ENCODE assay signal across 12 cellular contexts in the genomic region with DNA sequence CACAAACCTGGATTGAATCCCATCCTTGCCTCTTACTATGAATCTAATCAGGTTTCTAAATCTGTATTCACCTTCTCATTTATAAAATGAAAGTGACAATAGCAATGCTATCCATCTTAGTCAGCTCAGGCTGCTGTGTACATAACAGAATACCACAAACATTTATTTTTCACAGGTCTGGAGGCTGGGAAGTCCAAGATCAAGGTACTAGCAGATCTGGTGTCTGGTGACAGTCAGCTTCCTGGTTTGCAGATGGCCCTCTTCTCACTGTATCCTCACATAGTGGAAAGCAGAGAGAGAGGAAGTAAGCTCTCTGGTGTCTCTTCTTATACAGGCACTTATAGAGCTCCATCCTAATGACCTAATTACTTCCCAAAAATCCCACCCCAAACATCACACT.
DNase-seq lines count a peak whose midpoint lies in the region; ATAC-seq and TF ChIP-seq lines count a peak whose summit lies in the region.
"Had no signal": no experiment of that assay in that cellular context is flagged by ENCODE, and none has a peak within 500 bp of the region (broad histone marks: within the 10 kb centered on the region; RNA-seq: fewer than 3 reads in every experiment).

No MANE protein-coding gene starts in this region.

- H3K27me3 Mint-ChIP-seq in activated naive CD8-positive, alpha-beta T cell treated with anti-CD3 and anti-CD28 coated beads, Interleukin-2, amount 50 U/mL, for 24 hours = no peaks in the 10 kb centered on the region
- H3K27me3 Mint-ChIP-seq: stimulated activated naive CD8-positive, alpha-beta T cell treated with anti-CD3 and anti-CD28 coated beads, Interleukin-15, Interleukin-2, amounts not matched to agents 100 ng/mL and 50 ng/mL, for 24 hours had no signal

- peaks cover 24% of the 10 kb centered on the region for H3K4me1 Mint-ChIP-seq in activated naive CD8-positive, alpha-beta T cell treated with anti-CD3 and anti-CD28 coated beads, Interleukin-2, amount 50 U/mL, for 24 hours

- no peak overlapping the region for H3K27ac Mint-ChIP-seq in activated naive CD8-positive, alpha-beta T cell treated with anti-CD3 and anti-CD28 coated beads, Interleukin-2, amount 50 U/mL, for 24 hours
- H3K27ac Mint-ChIP-seq: endodermal cell; stimulated activated naive CD8-positive, alpha-beta T cell treated with anti-CD3 and anti-CD28 coated beads, Interleukin-15, Interleukin-2, amounts not matched to agents 100 ng/mL and 50 ng/mL, for 24 hours had no signal

- peaks cover 4% of the 10 kb centered on the region for H3K36me3 Mint-ChIP-seq in activated naive CD8-positive, alpha-beta T cell treated with anti-CD3 and anti-CD28 coated beads, Interleukin-2, amount 50 U/mL, for 24 hours (ENCODE audit: low read depth)

- ATAC-seq in activated naive CD8-positive, alpha-beta T cell treated with anti-CD3 and anti-CD28 coated beads, Interleukin-2, amount 50 U/mL, for 24 hours = peak; percentile 77
- ATAC-seq: heart right ventricle had no signal

- CTCF ChIA-PET in RWPE1 (lab: Yijun Ruan, JAX) = no interaction called here

- no peak for TF ChIP-seq CTCF in RWPE1 (conservative IDR thresholded peaks at IDR 0.05; ENCODE audit: low read depth)

- H3K4me3 Mint-ChIP-seq in activated naive CD8-positive, alpha-beta T cell treated with anti-CD3 and anti-CD28 coated beads, Interleukin-2, amount 50 U/mL, for 24 hours = no peak overlapping the region
- H3K4me3 Mint-ChIP-seq: endodermal cell; stimulated activated naive CD8-positive, alpha-beta T cell treated with anti-CD3 and anti-CD28 coated beads, Interleukin-15, Interleukin-2, amounts not matched to agents 100 ng/mL and 50 ng/mL, for 24 hours had no signal

- POLR2A ChIA-PET in RWPE1 (lab: Yijun Ruan, JAX; ENCODE audit: low non-redundant PET) = no interaction called here

- peak; percentile 29 for DNase-seq in CD1c-positive myeloid dendritic cell (ENCODE audit: extremely low spot score)
- peak; percentile 88 for DNase-seq in DMS53 (lab: John Stamatoyannopoulos, UW)
- peak; percentile 39 for DNase-seq in NCI-H2196 (lab: John Stamatoyannopoulos, UW; ENCODE audit: unreplicated experiment)
- DNase-seq in activated naive CD8-positive, alpha-beta T cell treated with anti-CD3 and anti-CD28 coated beads, Interleukin-2, amount 50 U/mL, for 24 hours = no peak
- no peak for DNase-seq in HuH-7.5 (ENCODE audit: low spot score)
- no peak for DNase-seq in C1 segment of cervical spinal cord (lab: John Stamatoyannopoulos, UW)
- no peak for DNase-seq in RWPE1 (ENCODE audit: low spot score)
- DNase-seq: endodermal cell, heart right ventricle, NCI-H2081, SHP77 had no signal

- H3K27ac ChIP-seq in RWPE1 = no peak overlapping the region
- H3K27ac ChIP-seq: heart right ventricle had no signal

- H3K9me3 Mint-ChIP-seq in activated naive CD8-positive, alpha-beta T cell treated with anti-CD3 and anti-CD28 coated beads, Interleukin-2, amount 50 U/mL, for 24 hours = no peaks in the 10 kb centered on the region
- H3K9me3 Mint-ChIP-seq: endodermal cell; stimulated activated naive CD8-positive, alpha-beta T cell treated with anti-CD3 and anti-CD28 coated beads, Interleukin-15, Interleukin-2, amounts not matched to agents 100 ng/mL and 50 ng/mL, for 24 hours had no signal

Comparison
In these comparisons a context has a peak if more than half of its experiments do, and no peak if none do; other contexts are left out.
1. DNase-seq: peak in CD1c-positive myeloid dendritic cell (single experiment), DMS53 (single experiment) and NCI-H2196 (single experiment); none in activated naive CD8-positive, alpha-beta T cell treated with anti-CD3 and anti-CD28 coated beads, Interleukin-2, amount 50 U/mL, for 24 hours (single experiment), HuH-7.5 (single experiment), C1 segment of cervical spinal cord (0 of 14) and RWPE1 (single experiment).